Comparison of ENCODE assay signal across 9 cellular contexts in the genomic region with DNA sequence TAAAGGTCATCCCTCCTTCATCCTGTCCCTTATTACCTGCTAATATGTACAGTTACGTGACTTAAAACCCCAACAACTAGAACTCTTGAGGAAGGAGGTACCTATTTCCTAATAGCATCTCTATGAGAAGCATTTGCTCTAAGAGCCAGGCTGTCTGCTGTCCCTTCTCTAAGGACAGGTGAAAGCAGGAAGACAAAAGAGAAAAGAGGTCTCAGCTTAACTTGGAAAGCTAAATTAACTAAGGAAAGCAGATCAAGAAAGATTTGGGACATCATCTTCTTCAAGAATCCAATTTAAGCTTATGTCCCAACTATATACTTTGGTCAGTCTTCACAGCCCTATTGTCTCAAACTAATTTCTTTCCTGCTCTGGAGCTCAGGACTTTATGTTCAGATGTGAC. TPM values are rescaled to one million over a fixed set of nuclear protein-coding genes. Genes with fewer than 3 reads are reported as not detected.
DNase-seq lines count a peak whose midpoint lies in the region; ATAC-seq, FAIRE-seq and TF ChIP-seq lines count a peak whose summit lies in the region.
"Had no signal": no experiment of that assay in that cellular context is flagged by ENCODE, and none has a peak within 500 bp of the region (broad histone marks: within the 10 kb centered on the region; RNA-seq: fewer than 3 reads in every experiment).

No MANE protein-coding gene starts in this region.

- peak overlapping the region; percentile 76 to 97 (median 84) for H3K4me3 ChIP-seq in heart left ventricle
- peak overlapping the region; percentile 92 for H3K4me3 ChIP-seq in GM12878
- peak overlapping the region; percentile 64 for H3K4me3 ChIP-seq in mononuclear cell (ENCODE audit: low read length)
- peak overlapping the region; percentile 74 for H3K4me3 ChIP-seq in urinary bladder (ENCODE audit: low read depth, low read length)

- BruUV-seq in GM12878 (replicated peaks; lab: Mats Ljungman, UMichigan), result TSS peak; percentile 43

- no peak for TF ChIP-seq RAD21 in GM12878 (IDR thresholded peaks at IDR 0.05; ENCODE audit: insufficient read depth, low read depth, low read length)

- in situ Hi-C loops in GM12878 (cut with MboI), result loop anchor here (5.0 kb wide), 1 partner anchor 108 kb away; the partner anchor contains the start of gene TSNAX

- no peak for FAIRE-seq in GM12878 (lab: Jason Lieb, UNC)
- FAIRE-seq: G401.6 had no signal

- peak overlapping the region; percentile 78 for H3K4me2 ChIP-seq in GM12878 (ENCODE audit: control insufficient read depth, insufficient read depth)

- H3K9ac ChIP-seq in GM12878 (ENCODE audit: control insufficient read depth, insufficient read depth, low read length), result 0 out of 2 replicates have a peak overlapping the region, but pooled peaks have one; percentile 75

- intact Hi-C loops in heart left ventricle (cut with DNase I), result loop anchor here in 6 of 10 donors (5.0 to 10.0 kb wide), 4 partner anchors 37 to 84 kb away; partner anchors contain the start of genes EXOC8 (in 1 of the 6) and SPRTN (in 1 of the 6)
- intact Hi-C loops in Right ventricle myocardium superior (cut with DNase I), result no loop called here
- intact Hi-C loops in GM12878 (cut with micrococcal nuclease; ENCODE audit: unreplicated experiment), result loop anchor here (5.0 kb wide), 2 partner anchors 62 to 173 kb away; no protein-coding TSS in a partner anchor

- RAD21 ChIA-PET in GM12878 (lab: Charles Lee; ENCODE audit: unreplicated experiment), result interaction anchor here (0.8 to 3.1 kb wide), 6 partner anchors 11 to 139 kb away, joined by 3 to 13 read pairs (median 4); partner anchors contain the start of genes EXOC8 and SPRTN

- SMC1A ChIA-PET in GM12878 (lab: Charles Lee; ENCODE audit: uncharacterized antibody, unreplicated experiment), result interaction anchor here (0.8 to 3.0 kb wide), 12 partner anchors 9 to 184 kb away, joined by 3 to 10 read pairs (median 4); partner anchors contain the start of genes EXOC8 and SPRTN

- POLR2A ChIA-PET in GM12878 (lab: Charles Lee), result interaction anchor here (1.3 to 1.4 kb wide), 2 partner anchors 47 to 111 kb away, joined by 3 to 4 read pairs; no protein-coding TSS in a partner anchor

- ATAC-seq in heart left ventricle (no peak), Right ventricle myocardium superior (ENCODE audit: poor library complexity) (no peak), GM12878 (no peak), GM21528 (IDR thresholded peaks at IDR 0.05; ENCODE audit: low FRiP score, unreplicated experiment) (no peak), left lobe of liver (no peak)

- H3K4me1 ChIP-seq in heart left ventricle (peaks cover 4 to 69% (median 52%) of the 10 kb centered on the region in 12 donors), GM12878 (ENCODE audit: control insufficient read depth, insufficient read depth, low read length) (no peaks in the 10 kb centered on the region), mononuclear cell (ENCODE audit: insufficient read depth, low read length) (peaks cover 54% of the 10 kb centered on the region), urinary bladder (ENCODE audit: insufficient read depth) (peaks cover 2% of the 10 kb centered on the region)

- no peak for TF ChIP-seq CTCF in heart left ventricle (IDR thresholded peaks at IDR 0.05)
- TF ChIP-seq CTCF in GM12878 (IDR thresholded peaks at IDR 0.05 in 2 of 3, conservative IDR thresholded peaks at IDR 0.05 in 1 of 3; ENCODE audit: control insufficient read depth in 2 of 3, extremely low read depth in 1 of 3, insufficient read depth in 1 of 3, low read depth in 3 of 3, low read length in 3 of 3), result no peak

- H2AFZ ChIP-seq in GM12878 (ENCODE audit: control insufficient read depth, low read depth, low read length), result no peak overlapping the region

- 6 to 16% (median 11%) methylated on average over 1 of the region's 1 CpG for WGBS in heart left ventricle, 4 donors
- WGBS in GM12878 (ENCODE audit: insufficient coverage, insufficient replicate concordance, low lambda C conversion rate, missing lambda C conversion rate), result 95% methylated on average over 1 of the region's 1 CpG
- WGBS in urinary bladder, result 80% methylated on average over 1 of the region's 1 CpG

- CTCF ChIA-PET in GM12878 (lab: Yijun Ruan, JAX), result interaction anchor here (1.1 to 1.7 kb wide), 4 partner anchors 18 to 165 kb away, joined by 3 to 5 read pairs (median 4); no protein-coding TSS in a partner anchor

- H3K27me3 ChIP-seq in heart left ventricle (no peaks in the 10 kb centered on the region), GM12878 (replicated peaks in 1 of 2; ENCODE audit: control insufficient read depth in 2 of 2, insufficient read depth in 2 of 2, low read length in 1 of 2) (no peaks in the 10 kb centered on the region; a peak in 1 of 4 replicates), mononuclear cell (ENCODE audit: insufficient read depth, low read length) (peaks cover 4% of the 10 kb centered on the region)

- H3K9me3 ChIP-seq in heart left ventricle (no peaks in the 10 kb centered on the region), GM12878 (replicated peaks; ENCODE audit: control insufficient read depth, insufficient read depth, low read length) (no peaks in the 10 kb centered on the region), mononuclear cell (ENCODE audit: low read depth, low read length) (no peaks in the 10 kb centered on the region)

- DNase-seq in heart left ventricle, result no peak
- no peak for DNase-seq in Right ventricle myocardium superior
- no peak for DNase-seq in GM12878 (ENCODE audit: low read depth, low spot score)
- DNase-seq in LoVo (ENCODE audit: low spot score), result no peak
- DNase-seq in left lobe of liver (ENCODE audit: low spot score), result no peak

- no peak for TF ChIP-seq EP300 in GM12878 (IDR thresholded peaks at IDR 0.05; ENCODE audit: borderline replicate concordance in 1 of 2, control insufficient read depth in 1 of 2, low read depth in 2 of 2, low read length in 2 of 2)

- peaks cover 0 to 6% (median 0%) of the 10 kb centered on the region in 9 donors for H3K36me3 ChIP-seq in heart left ventricle
- H3K36me3 ChIP-seq in GM12878 (ENCODE audit: control insufficient read depth in 2 of 2, insufficient read depth in 2 of 2, low read length in 1 of 2), result peaks cover 0 to 3% of the 10 kb centered on the region in 2 experiments; a peak in 1 of 4 replicates
- H3K36me3 ChIP-seq in urinary bladder (ENCODE audit: insufficient read depth), result no peaks in the 10 kb centered on the region

- H3K27ac ChIP-seq in heart left ventricle (peak overlapping the region in 9 of 12 donors; percentile 97 to 100 (median 99)), GM12878 (ENCODE audit: control insufficient read depth, insufficient read depth) (no peak overlapping the region), urinary bladder (ENCODE audit: low read depth) (no peak overlapping the region)

- no peak for TF ChIP-seq POLR2A in heart left ventricle (IDR thresholded peaks at IDR 0.05)
- no peak for TF ChIP-seq POLR2A in GM12878 (IDR thresholded peaks at IDR 0.05; ENCODE audit: low read depth, low read length)

- peaks cover 7% of the 10 kb centered on the region; the same call in 1 of the 2 replicates for H4K20me1 ChIP-seq in GM12878 (ENCODE audit: control insufficient read depth, insufficient read depth)

- H3K79me2 ChIP-seq in GM12878 (ENCODE audit: control insufficient read depth, insufficient read depth, low read length), result peaks cover 78% of the 10 kb centered on the region

TF ChIP-seq in GM12878, 131 proteins besides CTCF, POLR2A, EP300 and RAD21:
- TF ChIP-seq PBX3 (IDR thresholded peaks at IDR 0.05; ENCODE audit: insufficient replicate concordance, low read depth, low read length) (no peak), HDAC2 (IDR thresholded peaks at IDR 0.05) (no peak)

RNA-seq across cellular contexts. Expression of gene EGLN1, which starts 2.9 kb away (rescaled TPM):
- total RNA-seq in heart left ventricle (100 to 1,000 TPM in 1 of 9 donors, 10 to 100 TPM in 8; 51.6 to 122 (median 77.8) TPM), Right ventricle myocardium superior (75.2 TPM), GM12878 (2014; rRNA removed) (7.9 and 9.9 TPM in 2 replicates), GM12878 (2014; rRNA removed; fragmentation: Illumina TruSeq; extraction: Trizol) (12.8 and 14.7 TPM in 2 replicates), GM12878 (2021) (9.2 and 10.5 TPM in 2 replicates), mononuclear cell (19.0 TPM), urinary bladder (73.3 TPM), left lobe of liver (23.6 TPM)
- polyA plus RNA-seq in heart left ventricle (10 to 100 TPM; 20.8 to 59.2 TPM), GM12878 (2011; rRNA removed) (46.6 and 88.5 TPM in 2 replicates), GM12878 (2014; fragmentation: Illumina TruSeq; extraction: Trizol) (15.8 and 15.9 TPM in 2 replicates), GM12878 (2014; fragmentation: Nextera tagmentation; extraction: Ambion mirVana) (1 to 10 TPM; 2.4 to 3.0 TPM), GM12878 (2014; rRNA removed) (8.8 and 9.8 TPM in 2 replicates), GM12878 (2016; fragmentation: Nextera tagmentation; extraction: Ambion mirVana) (1 to 10 TPM; 3.1 to 8.6 TPM), urinary bladder (26.3 TPM)
- total RNA-seq in GM12878 (2013; cell fraction: nucleolus; rRNA removed), result 35.9 and 39.7 TPM in 2 replicates
- 10.1 TPM for polyA plus RNA-seq in GM12878 (2011; ENCODE audit: low read depth)
- 11.0 and 14.0 TPM in 2 replicates for polyA plus RNA-seq in GM12878 (2011; cell fraction: cytosol; rRNA removed)
- polyA plus RNA-seq in GM12878 (2011; cell fraction: nucleus; rRNA removed), result 9.6 and 10.5 TPM in 2 replicates
- polyA plus RNA-seq in GM12878 (2012), result 24.3 and 32.6 TPM in 2 replicates
- polyA minus RNA-seq in GM12878 (2011; rRNA and poly(A)+ RNA removed), result 31.5 and 48.0 TPM in 2 replicates
- 12.8 and 18.7 TPM in 2 replicates for polyA minus RNA-seq in GM12878 (2011; cell fraction: cytosol; rRNA and poly(A)+ RNA removed)
- polyA minus RNA-seq in GM12878 (2011; cell fraction: nucleus; rRNA and poly(A)+ RNA removed), result 12.1 and 18.6 TPM in 2 replicates

Comparison
In these comparisons a context has a peak if more than half of its experiments do, and no peak if none do; other contexts are left out.
1. H3K27ac ChIP-seq: peak in heart left ventricle (9 of 12); none in GM12878 (single experiment) and urinary bladder (single experiment).
2. Peak in every context shown above with its lines, with median percentiles within 50 percentile points of each other: H3K4me3 ChIP-seq.